ENCODE assay signal across 20 cellular contexts in the genomic region with DNA sequence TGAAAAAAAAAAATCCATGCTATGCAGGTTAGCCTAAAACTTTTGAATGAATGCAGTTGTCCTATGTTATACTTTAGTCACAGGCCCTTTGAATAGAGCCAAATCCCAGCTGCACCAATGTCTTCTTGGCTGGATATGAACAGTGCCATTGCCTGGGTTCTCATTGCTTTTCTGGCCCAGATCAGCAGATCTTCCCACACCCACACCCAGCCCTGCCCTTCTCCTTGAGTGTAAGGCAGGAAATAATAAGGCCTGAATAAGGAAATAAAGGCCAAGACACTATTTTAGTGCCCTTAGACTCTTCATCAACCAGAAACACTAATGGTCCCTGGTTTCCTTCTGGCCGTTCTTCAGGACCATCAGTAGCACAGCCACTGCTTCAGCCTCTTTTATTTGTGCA.
"Had no signal": no experiment of that assay in that cellular context is flagged by ENCODE, and none has a peak within 500 bp of the region (broad histone marks: within the 10 kb centered on the region; RNA-seq: fewer than 3 reads in every experiment).

No MANE protein-coding gene starts in this region.

- H3K27me3 Mint-ChIP-seq: activated CD4-positive, alpha-beta memory T cell treated with anti-CD3 and anti-CD28 coated beads, Interleukin-2, amount 10 ng/mL, durations not matched to agents 7 days and 5 days; stimulated activated naive CD8-positive, alpha-beta T cell treated with anti-CD3 and anti-CD28 coated beads, Interleukin-15, Interleukin-2, amounts not matched to agents 100 ng/mL and 50 ng/mL, for 24 hours had no signal

- H3K9me3 Mint-ChIP-seq: activated B cell treated with CpG ODN at 0.5 μM for 24 hours; activated CD4-positive, alpha-beta memory T cell treated with anti-CD3 and anti-CD28 coated beads, Interleukin-2, amount 10 ng/mL, durations not matched to agents 7 days and 5 days; activated naive CD8-positive, alpha-beta T cell treated with anti-CD3 and anti-CD28 coated beads, Interleukin-2, amount 10 ng/mL, durations not matched to agents 7 days and 5 days; activated T-cell treated with anti-CD3 and anti-CD28 coated beads, Interleukin-2, amount 50 U/mL, for 24 hours; activated T-helper 2 cell treated with anti-CD3 and anti-CD28 coated beads, Interferon-gamma antibody, Interleukin-2, Interleukin-4, amounts not matched to agents 10 μg/mL and 5 μg/mL and 100 μg/mL, durations not matched to agents 14 hours and 24 hours and 36 hours; endodermal cell; neural crest cell; stimulated activated naive CD8-positive, alpha-beta T cell treated with anti-CD3 and anti-CD28 coated beads, Interleukin-15, Interleukin-2, amounts not matched to agents 100 ng/mL and 50 ng/mL, for 24 hours had no signal

- H3K36me3 ChIP-seq: prostate gland, right atrium auricular region, vagina had no signal

- H3K27me3 ChIP-seq: body of pancreas, right atrium auricular region, vagina had no signal

- H3K4me1 ChIP-seq: body of pancreas, prostate gland, right atrium auricular region, vagina had no signal

- H3K4me3 Mint-ChIP-seq: activated B cell treated with CpG ODN at 0.5 μM for 24 hours; activated CD4-positive, alpha-beta memory T cell treated with anti-CD3 and anti-CD28 coated beads, Interleukin-2, amount 10 ng/mL, durations not matched to agents 7 days and 5 days; activated naive CD8-positive, alpha-beta T cell treated with anti-CD3 and anti-CD28 coated beads, Interleukin-2, amount 10 ng/mL, durations not matched to agents 7 days and 5 days; activated T-cell treated with anti-CD3 and anti-CD28 coated beads, Interleukin-2, amount 50 U/mL, for 24 hours; endodermal cell; neural crest cell; stimulated activated naive CD8-positive, alpha-beta T cell treated with anti-CD3 and anti-CD28 coated beads, Interleukin-15, Interleukin-2, amounts not matched to agents 100 ng/mL and 50 ng/mL, for 24 hours had no signal

- ATAC-seq: body of pancreas, left lobe of liver had no signal

- H3K27ac Mint-ChIP-seq: activated B cell treated with CpG ODN at 0.5 μM for 24 hours; activated CD4-positive, alpha-beta memory T cell treated with anti-CD3 and anti-CD28 coated beads, Interleukin-2, amount 10 ng/mL, durations not matched to agents 7 days and 5 days; activated naive CD8-positive, alpha-beta T cell treated with anti-CD3 and anti-CD28 coated beads, Interleukin-2, amount 10 ng/mL, durations not matched to agents 7 days and 5 days; activated T-helper 2 cell treated with anti-CD3 and anti-CD28 coated beads, Interferon-gamma antibody, Interleukin-2, Interleukin-4, amounts not matched to agents 10 μg/mL and 5 μg/mL and 100 μg/mL, durations not matched to agents 14 hours and 24 hours and 36 hours; endodermal cell; stimulated activated naive CD8-positive, alpha-beta T cell treated with anti-CD3 and anti-CD28 coated beads, Interleukin-15, Interleukin-2, amounts not matched to agents 100 ng/mL and 50 ng/mL, for 24 hours had no signal

- H3K4me3 ChIP-seq: body of pancreas, lung, prostate gland, right atrium auricular region, vagina had no signal

- H3K4me1 Mint-ChIP-seq: activated B cell treated with CpG ODN at 0.5 μM for 24 hours; activated CD4-positive, alpha-beta memory T cell treated with anti-CD3 and anti-CD28 coated beads, Interleukin-2, amount 10 ng/mL, durations not matched to agents 7 days and 5 days; activated naive CD8-positive, alpha-beta T cell treated with anti-CD3 and anti-CD28 coated beads, Interleukin-2, amount 10 ng/mL, durations not matched to agents 7 days and 5 days; neural crest cell had no signal

- H3K27ac ChIP-seq: body of pancreas, prostate gland, right atrium auricular region, vagina had no signal

- H3K9me3 ChIP-seq: body of pancreas, prostate gland, right atrium auricular region, vagina had no signal

- DNase-seq: activated B cell treated with CpG ODN at 0.5 μM for 24 hours; activated CD4-positive, alpha-beta memory T cell treated with anti-CD3 and anti-CD28 coated beads, Interleukin-2, amount 10 ng/mL, durations not matched to agents 7 days and 5 days; activated CD4-positive, alpha-beta T cell treated with anti-CD3 and anti-CD28 coated beads for 4 hours; activated naive CD4-positive, alpha-beta T cell treated with Interleukin-2 at 50 U/mL for 16 hours; activated naive CD8-positive, alpha-beta T cell treated with anti-CD3 and anti-CD28 coated beads, Interleukin-2, amount 10 ng/mL, durations not matched to agents 7 days and 5 days; activated T-cell treated with anti-CD3 and anti-CD28 coated beads, Interleukin-2, amount 50 U/mL, for 24 hours; amygdala; body of pancreas; caudate nucleus; endodermal cell; erythroblast; midbrain had no signal
